ENCODE assay signal across 29 cellular contexts in genomic region chr3:88291516-88291915, GRCh38.
"Had no signal": no experiment of that assay in that cellular context is flagged by ENCODE, and none has a peak within 500 bp of the region (broad histone marks: within the 10 kb centered on the region; RNA-seq: fewer than 3 reads in every experiment).

No MANE protein-coding gene starts in this region.

- H3K27me3 ChIP-seq: colonic mucosa, esophagus muscularis mucosa, foreskin keratinocyte, heart right ventricle, pancreas, right lobe of liver, tibial nerve, upper lobe of left lung had no signal

- H3K4me3 ChIP-seq: colonic mucosa, esophagus muscularis mucosa, heart right ventricle, lower lobe of right lung, pancreas, right lobe of liver, thoracic aorta, tibial nerve, upper lobe of left lung had no signal

- H3K36me3 Mint-ChIP-seq: immature natural killer cell; naive thymus-derived CD8-positive, alpha-beta T cell had no signal

- H3K9me3 Mint-ChIP-seq: dendritic cell treated with granulocyte-macrophage colony-stimulating factor and Interleukin-4, amounts not matched to agents 40 ng/mL and 50 ng/mL, for 4 days had no signal

- H3K27ac Mint-ChIP-seq: dendritic cell treated with granulocyte-macrophage colony-stimulating factor and Interleukin-4, amounts not matched to agents 40 ng/mL and 50 ng/mL, for 4 days; endodermal cell; immature natural killer cell; naive thymus-derived CD8-positive, alpha-beta T cell; nephron progenitor cell; stimulated activated naive B cell treated with anti-CD40 and anti-IgM and Interleukin-4, amounts not matched to agents 10 μg/mL and 1 μg/mL and 100 μg/mL, for 72 hours; stimulated activated naive CD8-positive, alpha-beta T cell treated with anti-CD3 and anti-CD28 coated beads, Interleukin-15, Interleukin-2, amounts not matched to agents 100 ng/mL and 50 ng/mL, for 24 hours had no signal

- DNase-seq: colonic mucosa; effector CD8-positive, alpha-beta T cell; endodermal cell; foreskin keratinocyte; glutamatergic neuron; heart right ventricle; hypothalamus; immature natural killer cell; islet precursor cell; kidney glomerular epithelial cell; left colon; left ventricle myocardium superior; lower lobe of right lung; naive thymus-derived CD8-positive, alpha-beta T cell; nephron progenitor cell; occipital lobe; pancreas; right lobe of liver; small intestine; stimulated activated CD4-positive, alpha-beta T cell treated with anti-CD3 and anti-CD28 coated beads, Interleukin-15, amount 100 ng/mL, for 24 hours; stimulated activated CD4-positive, alpha-beta T cell treated with anti-CD3 and anti-CD28 coated beads, Interleukin-2, amount 100 ng/mL, for 48 hours; stimulated activated naive B cell treated with anti-CD40 and anti-IgM and Interleukin-4, amounts not matched to agents 10 μg/mL and 1 μg/mL and 100 μg/mL, for 72 hours; upper lobe of left lung had no signal

- H3K4me1 ChIP-seq: colonic mucosa, esophagus muscularis mucosa, foreskin keratinocyte, heart right ventricle, lower lobe of right lung, right lobe of liver, upper lobe of left lung had no signal

- H3K36me3 ChIP-seq: colonic mucosa, esophagus muscularis mucosa, heart right ventricle, lower lobe of right lung, pancreas, right lobe of liver, thoracic aorta, tibial nerve, upper lobe of left lung had no signal

- H3K9me3 ChIP-seq: colonic mucosa, esophagus muscularis mucosa, lower lobe of right lung, pancreas, right lobe of liver, thoracic aorta, upper lobe of left lung had no signal

- ATAC-seq: foreskin keratinocyte; heart right ventricle; left colon; left ventricle myocardium superior; lower lobe of right lung; naive thymus-derived CD8-positive, alpha-beta T cell; pancreas; right lobe of liver; stimulated activated naive B cell treated with anti-CD40 and anti-IgM and Interleukin-4, amounts not matched to agents 10 μg/mL and 1 μg/mL and 100 μg/mL, for 72 hours had no signal

- H3K27ac ChIP-seq: colonic mucosa, epithelial cell of prostate, esophagus muscularis mucosa, foreskin keratinocyte, heart right ventricle, lower lobe of right lung, pancreas, right lobe of liver, thoracic aorta, tibial nerve, upper lobe of left lung had no signal
